1 cellular context compared by ENCODE assay signal in genomic region chr5:50462579-50462978, GRCh38. TPM values are rescaled to one million over a fixed set of nuclear protein-coding genes. Genes with fewer than 3 reads are reported as not detected.
"Had no signal": no experiment of that assay in that cellular context is flagged by ENCODE, and none has a peak within 500 bp of the region (broad histone marks: within the 10 kb centered on the region; RNA-seq: fewer than 3 reads in every experiment).

No MANE protein-coding gene starts in this region.

RNA-seq across cellular contexts. Expression of gene EMB, which starts 21.5 kb away (rescaled TPM):
- total RNA-seq: endothelial cell of umbilical vein had no signal
- polyA plus RNA-seq: endothelial cell of umbilical vein had no signal
